ENCODE assay signal across 1 cellular context in genomic region chr14:24694680-24695079, GRCh38.
TF ChIP-seq lines count a peak whose summit lies in the region.

No MANE protein-coding gene starts in this region.

TF ChIP-seq in K562, 482 proteins besides CTCF, POLR2A, EP300 and RAD21 (continued from another document):
- TF ChIP-seq BCLAF1 (IDR thresholded peaks at IDR 0.05; ENCODE audit: borderline replicate concordance in 1 of 2, control insufficient read depth in 1 of 2, low read depth in 2 of 2, low read length in 1 of 2) (no peak), CC2D1A (IDR thresholded peaks at IDR 0.05) (no peak), ZNF318 (IDR thresholded peaks at IDR 0.05; ENCODE audit: borderline replicate concordance in 1 of 2, low read depth in 1 of 2) (no peak), CTBP1 (IDR thresholded peaks at IDR 0.05; ENCODE audit: borderline replicate concordance) (no peak), ETS1 (conservative IDR thresholded peaks at IDR 0.05; ENCODE audit: control insufficient read depth, low read depth, low read length) (no peak), CREB1 (IDR thresholded peaks at IDR 0.05) (no peak), CREB1 (CRISPR knock-in tag; IDR thresholded peaks at IDR 0.05) (no peak), CTCFL (IDR thresholded peaks at IDR 0.05; ENCODE audit: borderline replicate concordance, insufficient read depth, low read depth, low read length, poor library complexity, severe bottlenecking) (no peak), TSHZ1 (CRISPR knock-in tag; IDR thresholded peaks at IDR 0.05) (no peak), TCFL5 (CRISPR knock-in tag; conservative IDR thresholded peaks at IDR 0.05) (no peak), ETV6 (IDR thresholded peaks at IDR 0.05; ENCODE audit: borderline replicate concordance in 1 of 2, low read depth in 2 of 2, low read length in 1 of 2) (no peak), ETV6 (CRISPR knock-in tag; IDR thresholded peaks at IDR 0.05; ENCODE audit: borderline replicate concordance) (no peak), ZNF354B (CRISPR knock-in tag; IDR thresholded peaks at IDR 0.05) (no peak), ZNF511 (CRISPR knock-in tag; IDR thresholded peaks at IDR 0.05) (no peak), KDM2B (CRISPR knock-in tag; IDR thresholded peaks at IDR 0.05) (no peak), ZFP30 (CRISPR knock-in tag; IDR thresholded peaks at IDR 0.05; ENCODE audit: borderline replicate concordance) (no peak)
